10 cellular contexts compared by ENCODE assay signal in genomic region chr2:197075754-197076337, GRCh38.
A peak's percentile ranks its signal among the peaks of the same experiment; 100 is the strongest.
DNase-seq lines count a peak whose midpoint lies in the region; ATAC-seq and TF ChIP-seq lines count a peak whose summit lies in the region.
"Had no signal": no experiment of that assay in that cellular context is flagged by ENCODE, and none has a peak within 500 bp of the region (broad histone marks: within the 10 kb centered on the region; RNA-seq: fewer than 3 reads in every experiment).

No MANE protein-coding gene starts in this region.

- ATAC-seq in HG02588 (IDR thresholded peaks at IDR 0.05; ENCODE audit: unreplicated experiment) = no peak

- H3F3A ChIP-seq in Loucy (ENCODE audit: low read depth) = no peaks in the 10 kb centered on the region

- no peaks in the 10 kb centered on the region for H3K79me2 ChIP-seq in Loucy (ENCODE audit: insufficient read depth, low read length)

- H3K27ac ChIP-seq in cingulate gyrus (ENCODE audit: low read depth, low read length) (peak overlapping the region; percentile 33), neuronal stem cell (replicated peaks; ENCODE audit: low read length) (no peak overlapping the region)

- H3K4me3 ChIP-seq in Loucy (ENCODE audit: low read length, poor library complexity, severe bottlenecking) = no peak overlapping the region
- no peak overlapping the region for H3K4me3 ChIP-seq in neuronal stem cell (ENCODE audit: low read length in 2 of 2)

- H3K79me1 ChIP-seq in neuronal stem cell (ENCODE audit: low read depth, low read length) = no peaks in the 10 kb centered on the region

- H3K4ac ChIP-seq in neuronal stem cell (ENCODE audit: low read length) = no peak overlapping the region

- no peak overlapping the region for H3K23ac ChIP-seq in neuronal stem cell (ENCODE audit: low read depth, low read length, poor library complexity)

- H3K36me3 ChIP-seq in Loucy (ENCODE audit: insufficient read depth, low read length) = peaks cover 35% of the 10 kb centered on the region
- H3K36me3 ChIP-seq in neuronal stem cell (replicated peaks in 1 of 2; ENCODE audit: control insufficient read depth in 2 of 2, insufficient read depth in 2 of 2, low read length in 2 of 2) = no peaks in the 10 kb centered on the region

- H2AK5ac ChIP-seq in neuronal stem cell (ENCODE audit: low read depth, low read length) = no peak overlapping the region

- no peaks in the 10 kb centered on the region for H4K20me1 ChIP-seq in Loucy (ENCODE audit: insufficient read depth, low read length, poor library complexity, severe bottlenecking)

- peak; percentile 0 for DNase-seq in NOMO-1 treated with DMSO at 0.1 percent for 48 hours (lab: John Stamatoyannopoulos, UW; ENCODE audit: unreplicated experiment)
- no peak for DNase-seq in NOMO-1 treated with dmso at 0.1 percent for 144 hours (lab: John Stamatoyannopoulos, UW; ENCODE audit: unreplicated experiment)
- DNase-seq in neuronal stem cell (ENCODE audit: low spot score) = no peak
- DNase-seq in medulla oblongata (ENCODE audit: extremely low spot score) = no peak
- DNase-seq in cerebellar cortex (ENCODE audit: low spot score) = no peak
- DNase-seq: activated CD4-positive, alpha-beta memory T cell treated with anti-CD3 and anti-CD28 coated beads, Interleukin-2, amount 10 ng/mL, durations not matched to agents 7 days and 5 days; NCI-H2029 had no signal

- no peak overlapping the region for H3K9ac ChIP-seq in Loucy (ENCODE audit: low read depth, low read length, poor library complexity, severe bottlenecking)
- no peak overlapping the region for H3K9ac ChIP-seq in neuronal stem cell (ENCODE audit: low read depth, low read length, poor library complexity)

- no peaks in the 10 kb centered on the region for H3K27me3 ChIP-seq in Loucy (ENCODE audit: insufficient read depth, low read length, poor library complexity, severe bottlenecking)
- no peaks in the 10 kb centered on the region for H3K27me3 ChIP-seq in neuronal stem cell (ENCODE audit: control insufficient read depth in 3 of 3, insufficient read depth in 3 of 3, low read depth in 1 of 3, low read length in 3 of 3)

- H2AFZ ChIP-seq in Loucy (ENCODE audit: low read length) (no peak overlapping the region), neuronal stem cell (ENCODE audit: low read length) (no peak overlapping the region)

- H3K14ac ChIP-seq in neuronal stem cell (ENCODE audit: low read length) = no peak overlapping the region

- H3K4me1 ChIP-seq in Loucy (ENCODE audit: insufficient read depth, low read length, poor library complexity, severe bottlenecking) (peaks cover 42% of the 10 kb centered on the region), neuronal stem cell (ENCODE audit: control insufficient read depth in 2 of 2, insufficient read depth in 1 of 2, low read depth in 1 of 2, low read length in 2 of 2) (peaks cover 11 to 12% of the 10 kb centered on the region in 2 donors)

- H2BK5ac ChIP-seq in neuronal stem cell (ENCODE audit: low read length) = no peak overlapping the region

- H3K9me3 ChIP-seq in Loucy (ENCODE audit: insufficient read depth, low read depth, low read length) (peaks cover 4% of the 10 kb centered on the region; the same call in 1 of the 2 replicates), neuronal stem cell (replicated peaks in 1 of 2; ENCODE audit: control insufficient read depth in 2 of 2, insufficient read depth in 1 of 2, low read depth in 1 of 2, low read length in 2 of 2) (peaks cover 0 to 7% of the 10 kb centered on the region in 2 donors)

- H3K18ac ChIP-seq in neuronal stem cell (ENCODE audit: low read length) = peak overlapping the region; percentile 32

- H4K8ac ChIP-seq in neuronal stem cell (ENCODE audit: low read depth, low read length) = no peak overlapping the region

- TF ChIP-seq CTCF in Loucy (conservative IDR thresholded peaks at IDR 0.05; ENCODE audit: low read length) = peak; percentile 52

- no peak overlapping the region for H4K91ac ChIP-seq in neuronal stem cell (ENCODE audit: low read depth, low read length, poor library complexity)

- no peak overlapping the region for H3K4me2 ChIP-seq in Loucy (ENCODE audit: low read depth, low read length, poor library complexity, severe bottlenecking)
- no peak overlapping the region for H3K4me2 ChIP-seq in neuronal stem cell (ENCODE audit: insufficient read depth, low read length, poor library complexity, severe bottlenecking)

- no CpG with 5 or more reads among the region's 7 CpGs for WGBS in neuronal stem cell (ENCODE audit: extremely low coverage in 2 of 2, insufficient read length in 2 of 2, insufficient replicate concordance in 1 of 2), 2 donors

- H2BK12ac ChIP-seq in neuronal stem cell (ENCODE audit: low read length) = no peak overlapping the region

- no peak overlapping the region for H2BK15ac ChIP-seq in neuronal stem cell (ENCODE audit: low read length)

- no peaks in the 10 kb centered on the region for H3K9me2 ChIP-seq in Loucy (replicated peaks; ENCODE audit: low read depth, low read length)

- no peak overlapping the region for H2BK120ac ChIP-seq in neuronal stem cell (ENCODE audit: low read depth, low read length)
